ENCODE assay signal across 9 cellular contexts in the genomic region with DNA sequence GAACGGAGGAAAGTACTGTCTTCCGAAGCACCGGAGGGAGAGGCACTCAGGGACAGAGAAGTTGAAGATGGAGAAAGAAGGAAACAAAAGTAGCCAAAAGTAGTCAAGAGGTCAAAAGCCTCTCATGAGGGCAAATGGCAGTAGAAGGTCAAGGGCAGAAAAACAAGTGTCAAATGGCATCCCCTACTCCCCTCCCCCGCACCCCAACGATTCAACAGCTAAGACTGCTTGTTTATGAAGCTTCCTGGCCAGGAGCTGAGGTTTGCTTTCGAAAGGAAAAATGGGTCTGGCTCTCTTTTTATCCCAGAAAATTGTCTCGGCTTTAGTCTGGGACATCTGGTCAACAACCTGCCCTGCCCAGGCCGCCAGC. TPM values are rescaled to one million over a fixed set of nuclear protein-coding genes. Genes with fewer than 3 reads are reported as not detected.
DNase-seq lines count a peak whose midpoint lies in the region; ATAC-seq, FAIRE-seq and TF ChIP-seq lines count a peak whose summit lies in the region.
"Had no signal": no experiment of that assay in that cellular context is flagged by ENCODE, and none has a peak within 500 bp of the region (broad histone marks: within the 10 kb centered on the region; RNA-seq: fewer than 3 reads in every experiment).

No MANE protein-coding gene starts in this region.

- H2BK12ac ChIP-seq in mesenchymal stem cell (ENCODE audit: low read length in 2 of 2): peak overlapping the region in 1 of 2 experiments; percentile 6

- H3K27ac ChIP-seq in K562 (ENCODE audit: extremely low read depth, low read depth, low read length): no peak overlapping the region
- peak overlapping the region; percentile 33 for H3K27ac ChIP-seq in mesenchymal stem cell (ENCODE audit: low read length, poor library complexity, severe bottlenecking)
- H3K27ac ChIP-seq in tibial artery: peak overlapping the region in 1 of 2 donors; percentile 26

- H3K9me1 ChIP-seq in K562 (ENCODE audit: control insufficient read depth, insufficient read depth, low read length): no peaks in the 10 kb centered on the region

- H3K4me3 ChIP-seq in K562 (peak overlapping the region; percentile 35), mesenchymal stem cell (ENCODE audit: insufficient read depth in 1 of 2, low read depth in 1 of 2, low read length in 2 of 2) (peak overlapping the region; percentile 55 to 77), tibial artery (peak overlapping the region; percentile 48 to 58)

- no peak for TF ChIP-seq RAD21 in K562 (CRISPR knock-in tag; conservative IDR thresholded peaks at IDR 0.05 in 1 of 2, IDR thresholded peaks at IDR 0.05 in 1 of 2)

- H3K23ac ChIP-seq in mesenchymal stem cell (ENCODE audit: low read length in 2 of 2): no peak overlapping the region

- 71% methylated on average over 8 of the region's 8 CpGs for WGBS in K562 (ENCODE audit: insufficient coverage, low coverage, missing lambda C conversion rate)
- 19% methylated on average over 7 of the region's 8 CpGs for WGBS in mesenchymal stem cell

- FAIRE-seq in K562 (lab: Jason Lieb, UNC): no peak

- no peaks in the 10 kb centered on the region for H4K20me1 ChIP-seq in K562 (replicated peaks; ENCODE audit: control insufficient read depth, insufficient read depth, low read length)

- in situ Hi-C loops in K562 (cut with MboI): no loop called here

- TF ChIP-seq EP300 in K562 (IDR thresholded peaks at IDR 0.05; ENCODE audit: low read length): no peak

- H3K4me1 ChIP-seq in K562 (replicated peaks in 1 of 2; ENCODE audit: control insufficient read depth in 2 of 2, insufficient read depth in 2 of 2, low read length in 2 of 2) (peaks cover 8 to 27% of the 10 kb centered on the region in 2 experiments; a peak in 4 of 5 replicates), mesenchymal stem cell (ENCODE audit: control insufficient read depth, insufficient read depth, low read depth, low read length) (peaks cover 24% of the 10 kb centered on the region), tibial artery (peaks cover 0 to 49% (median 32%) of the 10 kb centered on the region in 4 donors)

- peak overlapping the region; percentile 69 for H3K4me2 ChIP-seq in K562 (ENCODE audit: insufficient read depth, low read length)
- peak overlapping the region; percentile 98 for H3K4me2 ChIP-seq in mesenchymal stem cell (ENCODE audit: low read length, poor library complexity, severe bottlenecking)

- intact Hi-C loops in K562 (cut with micrococcal nuclease): no loop called here
- intact Hi-C loops in tibial artery (cut with DNase I; ENCODE audit: low total_unique reads): no loop called here

- no peak for TF ChIP-seq POLR2A in K562 (conservative IDR thresholded peaks at IDR 0.05)

- peak overlapping the region; percentile 81 for H3K4me3 Mint-ChIP-seq in activated naive CD8-positive, alpha-beta T cell
- H3K4me3 Mint-ChIP-seq in activated naive CD8-positive, alpha-beta T cell treated with anti-CD3 and anti-CD28 coated beads, Interleukin-2, amount 50 U/mL, for 24 hours: no peak overlapping the region

- H3K9ac ChIP-seq in K562 (ENCODE audit: insufficient read depth in 1 of 2, low read depth in 2 of 2, low read length in 2 of 2): peak overlapping the region in 1 of 2 experiments; percentile 91; a peak in 2 of 4 replicates
- peak overlapping the region; percentile 65 for H3K9ac ChIP-seq in mesenchymal stem cell (ENCODE audit: low read length)

- no peaks in the 10 kb centered on the region for H3K9me3 Mint-ChIP-seq in activated naive CD8-positive, alpha-beta T cell (ENCODE audit: low read depth)
- H3K9me3 Mint-ChIP-seq in activated naive CD8-positive, alpha-beta T cell treated with anti-CD3 and anti-CD28 coated beads, Interleukin-2, amount 50 U/mL, for 24 hours: no peaks in the 10 kb centered on the region

- H3K79me1 ChIP-seq in mesenchymal stem cell (replicated peaks; ENCODE audit: low read length, poor library complexity, severe bottlenecking): no peaks in the 10 kb centered on the region

- no peak overlapping the region for H3K27ac Mint-ChIP-seq in activated naive CD8-positive, alpha-beta T cell
- H3K27ac Mint-ChIP-seq in activated naive CD8-positive, alpha-beta T cell treated with anti-CD3 and anti-CD28 coated beads, Interleukin-2, amount 50 U/mL, for 24 hours: no peak overlapping the region

- H3K9me3 ChIP-seq in K562 (replicated peaks; ENCODE audit: control insufficient read depth, insufficient read depth, low read depth, low read length) (no peaks in the 10 kb centered on the region), mesenchymal stem cell (ENCODE audit: control insufficient read depth, low read length) (no peaks in the 10 kb centered on the region), tibial artery (no peaks in the 10 kb centered on the region)

- peaks cover 18% of the 10 kb centered on the region; the same call in 2 of the 3 replicates for H3K36me3 ChIP-seq in K562 (ENCODE audit: control insufficient read depth, insufficient read depth, low read length)
- peaks cover 0 to 17% of the 10 kb centered on the region in 2 experiments for H3K36me3 ChIP-seq in mesenchymal stem cell (ENCODE audit: control insufficient read depth in 1 of 2, insufficient read depth in 2 of 2, low read depth in 1 of 2, low read length in 2 of 2)
- no peaks in the 10 kb centered on the region for H3K36me3 ChIP-seq in tibial artery

- H4K8ac ChIP-seq in mesenchymal stem cell (ENCODE audit: low read length): no peak overlapping the region

- H3K14ac ChIP-seq in mesenchymal stem cell (ENCODE audit: low read length in 2 of 2): peak overlapping the region in 1 of 2 experiments; percentile 11

- no peak for TF ChIP-seq CTCF in K562 (IDR thresholded peaks at IDR 0.05 in 2 of 3, conservative IDR thresholded peaks at IDR 0.05 in 1 of 3; ENCODE audit: insufficient read depth in 2 of 3, low read depth in 1 of 3, low read length in 3 of 3)
- no peak for TF ChIP-seq CTCF in tibial artery (IDR thresholded peaks at IDR 0.05)

- H3K27me3 ChIP-seq in K562 (ENCODE audit: control insufficient read depth in 2 of 2, insufficient read depth in 2 of 2, low read length in 2 of 2): peaks cover 41 to 48% of the 10 kb centered on the region in 2 experiments
- peaks cover 43 to 46% of the 10 kb centered on the region in 2 experiments for H3K27me3 ChIP-seq in mesenchymal stem cell (ENCODE audit: control insufficient read depth in 1 of 2, insufficient read depth in 1 of 2, low read length in 2 of 2)
- H3K27me3 ChIP-seq in tibial artery: peaks cover 0 to 36% of the 10 kb centered on the region in 2 donors

- H3K4ac ChIP-seq in mesenchymal stem cell (ENCODE audit: low read depth in 1 of 2, low read length in 2 of 2): no peak overlapping the region

- no peaks in the 10 kb centered on the region for H3K79me2 ChIP-seq in K562 (ENCODE audit: control insufficient read depth, insufficient read depth, low read length)

- H2AK5ac ChIP-seq in mesenchymal stem cell (ENCODE audit: low read length, severe bottlenecking): no peak overlapping the region

- no TSS peak for BruUV-seq in K562 (replicated peaks; lab: Mats Ljungman, UMichigan)

- peaks cover 11% of the 10 kb centered on the region for H3K36me3 Mint-ChIP-seq in activated naive CD8-positive, alpha-beta T cell
- peaks cover 13% of the 10 kb centered on the region for H3K36me3 Mint-ChIP-seq in activated naive CD8-positive, alpha-beta T cell treated with anti-CD3 and anti-CD28 coated beads, Interleukin-2, amount 50 U/mL, for 24 hours (ENCODE audit: low read depth)

- peaks cover 38% of the 10 kb centered on the region for H3K27me3 Mint-ChIP-seq in activated naive CD8-positive, alpha-beta T cell
- H3K27me3 Mint-ChIP-seq in activated naive CD8-positive, alpha-beta T cell treated with anti-CD3 and anti-CD28 coated beads, Interleukin-2, amount 50 U/mL, for 24 hours: peaks cover 46% of the 10 kb centered on the region

- no peak overlapping the region for H2AFZ ChIP-seq in K562 (ENCODE audit: low read depth, low read length)
- no peak overlapping the region for H2AFZ ChIP-seq in mesenchymal stem cell (ENCODE audit: low read depth, low read length)

- H4K91ac ChIP-seq in mesenchymal stem cell (ENCODE audit: low read length): no peak overlapping the region

- CTCF ChIA-PET in K562 (lab: Yijun Ruan, JAX; ENCODE audit: low intra/inter-chr PET ratio): no interaction called here

- H2BK15ac ChIP-seq in mesenchymal stem cell (ENCODE audit: low read depth, poor library complexity, severe bottlenecking): no peak overlapping the region

- no peak overlapping the region for H3K18ac ChIP-seq in mesenchymal stem cell (ENCODE audit: low read depth in 1 of 2, low read length in 2 of 2)

- no peak for DNase-seq in activated naive CD8-positive, alpha-beta T cell treated with anti-CD3 and anti-CD28 coated beads, Interleukin-2, amount 50 U/mL, for 24 hours
- DNase-seq in K562 (ENCODE audit: extremely low read depth in 1 of 4, low spot score in 3 of 4) (peak in 1 of 4 experiments; percentile 26), mesenchymal stem cell (no peak), tibial artery (no peak), NCI-H524 (lab: John Stamatoyannopoulos, UW) (no peak)

- ATAC-seq in activated naive CD8-positive, alpha-beta T cell treated with anti-CD3 and anti-CD28 coated beads, Interleukin-2, amount 50 U/mL, for 24 hours: no peak
- ATAC-seq in K562 (peak; percentile 4), GM21360 (IDR thresholded peaks at IDR 0.05; ENCODE audit: unreplicated experiment) (no peak), GM18868 (IDR thresholded peaks at IDR 0.05; ENCODE audit: unreplicated experiment) (no peak)

- peaks cover 42% of the 10 kb centered on the region for H3K4me1 Mint-ChIP-seq in activated naive CD8-positive, alpha-beta T cell (ENCODE audit: low read depth)
- H3K4me1 Mint-ChIP-seq in activated naive CD8-positive, alpha-beta T cell treated with anti-CD3 and anti-CD28 coated beads, Interleukin-2, amount 50 U/mL, for 24 hours: peaks cover 43% of the 10 kb centered on the region

- H2BK5ac ChIP-seq in mesenchymal stem cell (ENCODE audit: low read depth, low read length, poor library complexity, severe bottlenecking): no peak overlapping the region

- POLR2A ChIA-PET in K562 (lab: Yijun Ruan, JAX): interaction anchor here (1.0 to 1.1 kb wide), 2 partner anchors 8 to 104 kb away, joined by 3 read pairs; no protein-coding TSS in a partner anchor

- no peak overlapping the region for H2BK120ac ChIP-seq in mesenchymal stem cell (ENCODE audit: low read depth, low read length)

RNA-seq across cellular contexts. Expression of a gene that starts 2.1 kb away (rescaled TPM):
- total RNA-seq in K562 (2011; cell fraction: chromatin; rRNA removed; ENCODE audit: low replicate concordance): 0.09 TPM in 1 of 2 replicates, not detected in the other
- total RNA-seq in K562 (2011; cell fraction: nucleolus; rRNA removed): not detected in 2 replicates
- total RNA-seq in K562 (2011; cell fraction: nucleoplasm; rRNA removed): 0.23 TPM in 1 of 2 replicates, not detected in the other
- total RNA-seq in K562 (2014; rRNA removed) (0.04 and 0.09 TPM in 2 replicates), K562 (2014; rRNA removed; fragmentation: Illumina TruSeq; extraction: Trizol) (not detected in 2 replicates), K562 (2015; rRNA removed; fragmentation: Illumina TruSeq; extraction: Trizol) (0.04 TPM in 1 of 2 replicates, not detected in the other), K562 (2021) (not detected in 2 replicates)
- polyA plus RNA-seq in K562 (2011; rRNA removed) (0.01 TPM in 1 of 2 replicates, not detected in the other), K562 (2014; fragmentation: Illumina TruSeq; extraction: Trizol) (0.01 TPM in 1 of 2 replicates, not detected in the other), K562 (2014; fragmentation: Nextera tagmentation; extraction: Ambion mirVana) (not detected), K562 (2014; rRNA removed) (0.01 TPM in 1 of 2 replicates, not detected in the other)
- not detected in 2 replicates for polyA plus RNA-seq in K562 (2011; cell fraction: cytosol; rRNA removed)
- polyA plus RNA-seq in K562 (2011; cell fraction: nucleus; rRNA removed): 0.04 TPM in 2 replicates
- 0.03 TPM in 1 of 2 replicates, not detected in the other for polyA plus RNA-seq in K562 (2012)
- 0.04 TPM in 1 of 2 replicates, not detected in the other for polyA minus RNA-seq in K562 (2011; rRNA and poly(A)+ RNA removed)
- polyA minus RNA-seq in K562 (2011; cell fraction: cytosol; rRNA and poly(A)+ RNA removed): not detected in 2 replicates
- polyA minus RNA-seq in K562 (2011; cell fraction: nucleus; rRNA and poly(A)+ RNA removed): under 0.01 and 0.11 TPM in 2 replicates
- polyA plus RNA-seq in mesenchymal stem cell (2013, experiment 1 of 2): 0.01 TPM
- 0.01 TPM for polyA plus RNA-seq in mesenchymal stem cell (2013, experiment 2 of 2)
- total RNA-seq: Daoy had no signal
